Comparison of ENCODE assay signal across 29 cellular contexts in genomic region chr1:159084867-159085266, GRCh38. TPM values are rescaled to one million over a fixed set of nuclear protein-coding genes. Genes with fewer than 3 reads are reported as not detected.
A peak's percentile ranks its signal among the peaks of the same experiment; 100 is the strongest.
DNase-seq lines count a peak whose midpoint lies in the region; ATAC-seq and TF ChIP-seq lines count a peak whose summit lies in the region.
"Had no signal": no experiment of that assay in that cellular context is flagged by ENCODE, and none has a peak within 500 bp of the region (broad histone marks: within the 10 kb centered on the region; RNA-seq: fewer than 3 reads in every experiment).

No MANE protein-coding gene starts in this region.

- TF ChIP-seq EP300 in upper lobe of left lung (IDR thresholded peaks at IDR 0.05) = no peak

- no peaks in the 10 kb centered on the region for H3K36me3 Mint-ChIP-seq in activated naive CD4-positive, alpha-beta T cell treated with anti-CD3 and anti-CD28 coated beads, Interleukin-2, amount 50 U/mL, for 72 hours
- H3K36me3 Mint-ChIP-seq: activated naive CD8-positive, alpha-beta T cell; neural progenitor cell had no signal

- no peaks in the 10 kb centered on the region for H3K9me3 Mint-ChIP-seq in activated naive CD4-positive, alpha-beta T cell treated with anti-CD3 and anti-CD28 coated beads, Interleukin-2, amount 50 U/mL, for 72 hours
- H3K9me3 Mint-ChIP-seq: neural progenitor cell; T-helper 2 cell treated with Interferon-gamma antibody and Interleukin-4, amounts not matched to agents 5 μg/mL and 100 μg/mL, for 36 hours had no signal

- ATAC-seq in right cardiac atrium (no peak), upper lobe of left lung (ENCODE audit: low FRiP score in 2 of 2) (peak in 1 of 2 donors; percentile 75), HG03175 (IDR thresholded peaks at IDR 0.05; ENCODE audit: unreplicated experiment) (no peak)
- ATAC-seq in activated naive CD4-positive, alpha-beta T cell treated with anti-CD3 and anti-CD28 coated beads, Interleukin-2, amount 50 U/mL, for 72 hours = no peak
- ATAC-seq: gastrocnemius medialis, SK-N-SH treated with all-trans-retinoic acid at 6 μM for 48 hours had no signal

- no peak for TF ChIP-seq CTCF in upper lobe of left lung (IDR thresholded peaks at IDR 0.05)

- H3K4me1 ChIP-seq in right cardiac atrium (ENCODE audit: control insufficient read depth, insufficient read depth, low read length) (no peaks in the 10 kb centered on the region), upper lobe of left lung (no peaks in the 10 kb centered on the region)
- H3K4me1 ChIP-seq: BE2C, breast epithelium, gastrocnemius medialis, neural progenitor cell, sigmoid colon, tibial artery had no signal

- H3K27ac Mint-ChIP-seq in activated naive CD4-positive, alpha-beta T cell treated with anti-CD3 and anti-CD28 coated beads, Interleukin-2, amount 50 U/mL, for 72 hours = no peak overlapping the region
- H3K27ac Mint-ChIP-seq: activated naive CD8-positive, alpha-beta T cell; neural progenitor cell; T-helper 2 cell treated with Interferon-gamma antibody and Interleukin-4, amounts not matched to agents 5 μg/mL and 100 μg/mL, for 36 hours had no signal

- H3K4me3 ChIP-seq in right cardiac atrium (ENCODE audit: low read length) (no peak overlapping the region), upper lobe of left lung (no peak overlapping the region)
- H3K4me3 ChIP-seq: breast epithelium, gastrocnemius medialis, neural progenitor cell, sigmoid colon, tibial artery had no signal

- DNase-seq in cardiac septum (ENCODE audit: low spot score) (peak; percentile 77), right cardiac atrium (no peak), NOMO-1 treated with DMSO at 0.1 percent for 48 hours (lab: John Stamatoyannopoulos, UW; ENCODE audit: unreplicated experiment) (peak; percentile 91), fibroblast of gingiva (ENCODE audit: low read depth) (peak; percentile 6), upper lobe of left lung (peak in 1 of 2 donors; percentile 60), DMS79 (lab: John Stamatoyannopoulos, UW) (no peak)
- DNase-seq in activated naive CD4-positive, alpha-beta T cell treated with anti-CD3 and anti-CD28 coated beads, Interleukin-2, amount 50 U/mL, for 72 hours (ENCODE audit: low spot score in 2 of 2) = no peak
- DNase-seq: activated CD4-positive, alpha-beta T cell treated with anti-CD3 and anti-CD28 coated beads for 4 hours; BE2C; gastrocnemius medialis; hippocampal formation; IMR-90; NCI-H1105 treated with DMSO at 0.1 percent for 48 hours; NCI-H187 treated with DMSO at 0.1 percent for 48 hours; NCI-H2171; posterior cingulate gyrus; sigmoid colon; stimulated activated CD4-positive, alpha-beta T cell treated with anti-CD3 and anti-CD28 coated beads, Interleukin-4, amount 100 ng/mL, for 1 hour; tibial artery had no signal

- 81% methylated on average over 3 of the region's 3 CpGs for WGBS in right cardiac atrium
- WGBS in upper lobe of left lung, 2 donors = 63 to 77% methylated on average over 3 of the region's 3 CpGs

- no peaks in the 10 kb centered on the region for H3K9me3 ChIP-seq in right cardiac atrium (ENCODE audit: control insufficient read depth, low read length)
- H3K9me3 ChIP-seq in upper lobe of left lung = no peaks in the 10 kb centered on the region
- H3K9me3 ChIP-seq: BE2C, breast epithelium, gastrocnemius medialis, sigmoid colon, tibial artery had no signal

- no peaks in the 10 kb centered on the region for H3K36me3 ChIP-seq in upper lobe of left lung
- H3K36me3 ChIP-seq: BE2C, breast epithelium, gastrocnemius medialis, neural progenitor cell, sigmoid colon, tibial artery had no signal

- H3K27me3 ChIP-seq in right cardiac atrium (ENCODE audit: control insufficient read depth, insufficient read depth) = no peaks in the 10 kb centered on the region
- H3K27me3 ChIP-seq in upper lobe of left lung = no peaks in the 10 kb centered on the region
- H3K27me3 ChIP-seq: BE2C, breast epithelium, gastrocnemius medialis, neural progenitor cell, sigmoid colon, tibial artery had no signal

- no peak overlapping the region for H3K27ac ChIP-seq in right cardiac atrium (ENCODE audit: low read length)
- H3K27ac ChIP-seq in upper lobe of left lung = peak overlapping the region; percentile 5 to 74 (median 58)
- H3K27ac ChIP-seq: breast epithelium, gastrocnemius medialis, neural progenitor cell, tibial artery had no signal

- no peak for TF ChIP-seq POLR2A in upper lobe of left lung (IDR thresholded peaks at IDR 0.05)

- intact Hi-C loops in cardiac septum (cut with DNase I) (no loop called here), right cardiac atrium (cut with DNase I) (no loop called here)

RNA-seq across cellular contexts. Expression of gene AIM2, which starts 8.3 kb away (rescaled TPM):
- 0.35 TPM for total RNA-seq in cardiac septum
- total RNA-seq in right cardiac atrium = under 1 TPM in 1 of 4 donors, not detected in 3; 0.23 TPM
- polyA plus RNA-seq in right cardiac atrium = 0.09 TPM
- total RNA-seq in upper lobe of left lung = 1 to 10 TPM in 4 of 6 donors, under 1 TPM in 1, not detected in 1; 0.80 to 5.5 (median 2.7) TPM
- total RNA-seq in activated naive CD4-positive, alpha-beta T cell treated with anti-CD3 and anti-CD28 coated beads, Interleukin-2, amount 50 U/mL, for 72 hours = 10 to 100 TPM; 14.4 to 23.6 TPM
- total RNA-seq: A673, endothelial cell of umbilical vein, fibroblast of lung, gastrocnemius medialis, IMR-90, NCI-H460 had no signal
- polyA plus RNA-seq: endothelial cell of umbilical vein, fibroblast of lung, IMR-90 had no signal

Comparison
In these comparisons a context has a peak if more than half of its experiments do, and no peak if none do; other contexts are left out.
1. DNase-seq: peak in cardiac septum (single experiment), NOMO-1 treated with DMSO at 0.1 percent for 48 hours (single experiment) and fibroblast of gingiva (single experiment); none in right cardiac atrium (0 of 3), DMS79 (single experiment) and activated naive CD4-positive, alpha-beta T cell treated with anti-CD3 and anti-CD28 coated beads, Interleukin-2, amount 50 U/mL, for 72 hours (0 of 2).